In the genomic region with DNA sequence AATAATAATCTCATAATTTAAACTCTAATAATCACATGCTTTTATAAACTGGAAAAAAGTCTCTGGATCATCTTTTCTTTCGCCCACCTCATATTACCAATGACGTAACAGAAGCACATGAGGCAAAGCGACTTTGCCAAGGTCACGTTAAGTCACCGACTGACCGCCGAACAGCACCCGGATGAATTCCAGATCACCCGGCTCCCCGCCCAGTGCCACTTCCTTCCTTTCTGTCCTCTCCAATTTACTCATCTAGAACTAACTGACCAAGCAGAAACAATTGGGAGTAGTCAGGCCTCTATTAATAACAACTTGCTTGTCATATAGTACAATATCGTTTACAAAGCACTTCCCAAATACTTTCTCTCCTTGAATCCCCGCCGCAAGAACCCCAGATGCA, we compare ENCODE assay signal across 19 cellular contexts.
"Had no signal": no experiment of that assay in that cellular context is flagged by ENCODE, and none has a peak within 500 bp of the region (broad histone marks: within the 10 kb centered on the region; RNA-seq: fewer than 3 reads in every experiment).

No MANE protein-coding gene starts in this region.

- FAIRE-seq: urothelium cell line had no signal

- H3K4me1 ChIP-seq: colonic mucosa, esophagus squamous epithelium, foreskin keratinocyte, left lung, parathyroid adenoma, prostate gland, sigmoid colon had no signal

- H3K9ac ChIP-seq: parathyroid adenoma had no signal

- DNase-seq: colonic mucosa; dermis blood vessel endothelial cell; esophagus squamous epithelium; foreskin keratinocyte; hippocampal formation; kidney glomerular epithelial cell; mesendoderm; naive B cell; occipital lobe; sigmoid colon; stimulated activated CD4-positive, alpha-beta T cell treated with anti-CD3 and anti-CD28 coated beads, Interleukin-2, amount 100 ng/mL, for 48 hours; stimulated activated naive CD4-positive, alpha-beta T cell treated with Interleukin-2 at 50 U/mL for 16 hours; trophoblast cell had no signal

- ATAC-seq: foreskin keratinocyte, left lung had no signal

- H3K27ac ChIP-seq: colonic mucosa, esophagus squamous epithelium, foreskin keratinocyte, left lung, parathyroid adenoma, prostate gland, sigmoid colon, skin epidermis had no signal

- H3K9me3 ChIP-seq: colonic mucosa, esophagus squamous epithelium, left lung, prostate gland, sigmoid colon had no signal

- H3K4me3 ChIP-seq: colonic mucosa, esophagus squamous epithelium, left lung, lung, prostate gland, sigmoid colon, skin epidermis had no signal

- H3K36me3 ChIP-seq: colonic mucosa, esophagus squamous epithelium, left lung, prostate gland, sigmoid colon had no signal
